ENCODE assay signal across 25 cellular contexts in genomic region chr2:238939521-238940403, GRCh38.
DNase-seq lines count a peak whose midpoint lies in the region; ATAC-seq and TF ChIP-seq lines count a peak whose summit lies in the region.
"Had no signal": no experiment of that assay in that cellular context is flagged by ENCODE, and none has a peak within 500 bp of the region (broad histone marks: within the 10 kb centered on the region; RNA-seq: fewer than 3 reads in every experiment).

No MANE protein-coding gene starts in this region.

- TF ChIP-seq CTCF in esophagus squamous epithelium (IDR thresholded peaks at IDR 0.05), result no peak
- no peak for TF ChIP-seq CTCF in sigmoid colon (IDR thresholded peaks at IDR 0.05)
- no peak for TF ChIP-seq CTCF in WTC11 (IDR thresholded peaks at IDR 0.05)

- ATAC-seq in right cardiac atrium, result no peak
- ATAC-seq in GM21737 (IDR thresholded peaks at IDR 0.05; ENCODE audit: unreplicated experiment), result no peak
- ATAC-seq in WTC11, result no peak
- ATAC-seq in GM21515 (IDR thresholded peaks at IDR 0.05; ENCODE audit: unreplicated experiment), result no peak
- ATAC-seq: esophagus mucosa; naive thymus-derived CD8-positive, alpha-beta T cell had no signal

- H3K27me3 Mint-ChIP-seq in WTC11 (ENCODE audit: low read depth), result no peaks in the 10 kb centered on the region

- H3K9me3 Mint-ChIP-seq in WTC11, result peaks cover 5% of the 10 kb centered on the region; the same call in 1 of the 2 replicates

- no peak for TF ChIP-seq POLR2A in esophagus squamous epithelium (IDR thresholded peaks at IDR 0.05)
- no peak for TF ChIP-seq POLR2A in sigmoid colon (IDR thresholded peaks at IDR 0.05)

- no peaks in the 10 kb centered on the region for H3K4me1 Mint-ChIP-seq in WTC11
- H3K4me1 Mint-ChIP-seq: naive thymus-derived CD8-positive, alpha-beta T cell had no signal

- TF ChIP-seq EP300 in sigmoid colon (IDR thresholded peaks at IDR 0.05), result no peak

- 93% methylated on average over 8 of the region's 8 CpGs for WGBS in right cardiac atrium
- WGBS in esophagus squamous epithelium, 2 donors, result 87 to 92% methylated on average over 5 to 8 of the region's 8 CpGs
- WGBS in sigmoid colon, 2 donors, result 87 to 92% methylated on average over 8 of the region's 8 CpGs

- H3K36me3 ChIP-seq in esophagus squamous epithelium (no peaks in the 10 kb centered on the region), sigmoid colon (no peaks in the 10 kb centered on the region)
- H3K36me3 ChIP-seq: pancreas had no signal

- H3K27ac ChIP-seq in right cardiac atrium (ENCODE audit: low read length), result no peak overlapping the region
- peak overlapping the region in 3 of 4 donors; percentile 30 to 77 (median 69) for H3K27ac ChIP-seq in esophagus squamous epithelium
- H3K27ac ChIP-seq in sigmoid colon, result peak overlapping the region in 3 of 4 donors; percentile 26 to 63 (median 48)
- H3K27ac ChIP-seq: HL-60, pancreas had no signal

- no peaks in the 10 kb centered on the region for H3K4me1 ChIP-seq in right cardiac atrium (ENCODE audit: control insufficient read depth, insufficient read depth, low read length)
- peaks cover 0 to 17% (median 13%) of the 10 kb centered on the region in 3 donors for H3K4me1 ChIP-seq in esophagus squamous epithelium
- peaks cover 0 to 13% (median 6%) of the 10 kb centered on the region in 4 donors for H3K4me1 ChIP-seq in sigmoid colon
- H3K4me1 ChIP-seq: pancreas had no signal

- DNase-seq in cardiac septum (ENCODE audit: low spot score) (peak; percentile 38), right cardiac atrium (no peak), esophagus squamous epithelium (lab: John Stamatoyannopoulos, UW) (no peak), sigmoid colon (no peak), WTC11 (ENCODE audit: low spot score) (no peak)
- no peak for DNase-seq in activated T-cell treated with anti-CD3 and anti-CD28 coated beads, Interleukin-2, amount 50 U/mL, for 1 hour
- DNase-seq: activated CD4-positive, alpha-beta T cell treated with anti-CD3 and anti-CD28 coated beads for 1 hour; activated naive CD4-positive, alpha-beta T cell; activated T-cell treated with anti-CD3 and anti-CD28 coated beads, Interleukin-2, amount 50 U/mL, for 48 hours; cortex of kidney; DMS153; midbrain; MV-4-11; naive thymus-derived CD8-positive, alpha-beta T cell; NCI-H1436 treated with DMSO at 0.1 percent for 48 hours; NCI-H345; NCI-H748 treated with DMSO at 0.1 percent for 48 hours; pancreas; stimulated activated CD4-positive, alpha-beta T cell treated with anti-CD3 and anti-CD28 coated beads, Interleukin-2, amount 100 ng/mL, for 48 hours; substantia nigra; T-helper 1 cell had no signal

- POLR2A ChIA-PET in WTC11 (lab: Charles Lee), result no interaction called here

- H3K9me3 ChIP-seq in right cardiac atrium (ENCODE audit: control insufficient read depth, low read length) (no peaks in the 10 kb centered on the region), esophagus squamous epithelium (no peaks in the 10 kb centered on the region), sigmoid colon (peaks cover 0 to 1% (median 0%) of the 10 kb centered on the region in 4 donors)
- H3K9me3 ChIP-seq: pancreas had no signal

- CTCF ChIA-PET in WTC11 (lab: Charles Lee), result no interaction called here

- H3K4me3 Mint-ChIP-seq in WTC11, result no peak overlapping the region
- H3K4me3 Mint-ChIP-seq: naive thymus-derived CD8-positive, alpha-beta T cell had no signal

- no peak overlapping the region for H3K27ac Mint-ChIP-seq in WTC11

- intact Hi-C loops in cardiac septum (cut with DNase I) (loop anchor here (5.0 to 10.0 kb wide), 2 partner anchors 92 to 155 kb away; partner anchors contain the start of gene TWIST2), right cardiac atrium (cut with DNase I) (loop anchor here in 1 of 4 donors (10.0 kb wide), 1 partner anchor 95 kb away; the partner anchor contains the start of gene TWIST2), esophagus squamous epithelium (cut with DNase I) (no loop called here), sigmoid colon (cut with DNase I) (loop anchor here (5.0 to 10.0 kb wide), 3 partner anchors 42 to 575 kb away; no protein-coding TSS in a partner anchor)

- no peaks in the 10 kb centered on the region for H3K36me3 Mint-ChIP-seq in WTC11
- H3K36me3 Mint-ChIP-seq: naive thymus-derived CD8-positive, alpha-beta T cell had no signal

- H3K4me3 ChIP-seq in right cardiac atrium (ENCODE audit: low read length), result no peak overlapping the region
- H3K4me3 ChIP-seq in esophagus squamous epithelium, result no peak overlapping the region
- no peak overlapping the region for H3K4me3 ChIP-seq in sigmoid colon
- H3K4me3 ChIP-seq: pancreas had no signal

- no peaks in the 10 kb centered on the region for H3K27me3 ChIP-seq in right cardiac atrium (ENCODE audit: control insufficient read depth, insufficient read depth)
- H3K27me3 ChIP-seq in esophagus squamous epithelium, result no peaks in the 10 kb centered on the region
- H3K27me3 ChIP-seq in sigmoid colon, result no peaks in the 10 kb centered on the region
- H3K27me3 ChIP-seq: pancreas had no signal

TF ChIP-seq in WTC11, 78 proteins besides CTCF, POLR2A, EP300 and RAD21 (continues in another document):
- TF ChIP-seq ATF2 (CRISPR knock-in tag; IDR thresholded peaks at IDR 0.05; ENCODE audit: borderline replicate concordance, low read depth) (no peak), E2F1 (CRISPR knock-in tag; IDR thresholded peaks at IDR 0.05) (no peak), MLX (CRISPR knock-in tag; IDR thresholded peaks at IDR 0.05) (no peak), SMAD4 (CRISPR knock-in tag; IDR thresholded peaks at IDR 0.05) (no peak), NR3C1 (CRISPR knock-in tag; conservative IDR thresholded peaks at IDR 0.05; ENCODE audit: low read depth) (no peak), FOXJ3 (CRISPR knock-in tag; IDR thresholded peaks at IDR 0.05; ENCODE audit: borderline replicate concordance) (no peak), EMX1 (CRISPR knock-in tag; IDR thresholded peaks at IDR 0.05) (no peak), NFE2L1 (CRISPR knock-in tag; IDR thresholded peaks at IDR 0.05) (no peak), RORB (CRISPR knock-in tag; IDR thresholded peaks at IDR 0.05) (no peak), NFATC4 (CRISPR knock-in tag; IDR thresholded peaks at IDR 0.05) (no peak), ZBTB43 (CRISPR knock-in tag; IDR thresholded peaks at IDR 0.05) (no peak), ATF1 (CRISPR knock-in tag; IDR thresholded peaks at IDR 0.05) (no peak), MYBL2 (CRISPR knock-in tag; IDR thresholded peaks at IDR 0.05) (no peak)
- TF ChIP-seq, protein P1, sequence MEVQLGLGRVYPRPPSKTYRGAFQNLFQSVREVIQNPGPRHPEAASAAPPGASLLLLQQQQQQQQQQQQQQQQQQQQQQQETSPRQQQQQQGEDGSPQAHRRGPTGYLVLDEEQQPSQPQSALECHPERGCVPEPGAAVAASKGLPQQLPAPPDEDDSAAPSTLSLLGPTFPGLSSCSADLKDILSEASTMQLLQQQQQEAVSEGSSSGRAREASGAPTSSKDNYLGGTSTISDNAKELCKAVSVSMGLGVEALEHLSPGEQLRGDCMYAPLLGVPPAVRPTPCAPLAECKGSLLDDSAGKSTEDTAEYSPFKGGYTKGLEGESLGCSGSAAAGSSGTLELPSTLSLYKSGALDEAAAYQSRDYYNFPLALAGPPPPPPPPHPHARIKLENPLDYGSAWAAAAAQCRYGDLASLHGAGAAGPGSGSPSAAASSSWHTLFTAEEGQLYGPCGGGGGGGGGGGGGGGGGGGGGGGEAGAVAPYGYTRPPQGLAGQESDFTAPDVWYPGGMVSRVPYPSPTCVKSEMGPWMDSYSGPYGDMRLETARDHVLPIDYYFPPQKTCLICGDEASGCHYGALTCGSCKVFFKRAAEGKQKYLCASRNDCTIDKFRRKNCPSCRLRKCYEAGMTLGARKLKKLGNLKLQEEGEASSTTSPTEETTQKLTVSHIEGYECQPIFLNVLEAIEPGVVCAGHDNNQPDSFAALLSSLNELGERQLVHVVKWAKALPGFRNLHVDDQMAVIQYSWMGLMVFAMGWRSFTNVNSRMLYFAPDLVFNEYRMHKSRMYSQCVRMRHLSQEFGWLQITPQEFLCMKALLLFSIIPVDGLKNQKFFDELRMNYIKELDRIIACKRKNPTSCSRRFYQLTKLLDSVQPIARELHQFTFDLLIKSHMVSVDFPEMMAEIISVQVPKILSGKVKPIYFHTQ (CRISPR knock-in tag; IDR thresholded peaks at IDR 0.05), result no peak
